In genomic region chr4:93888768-93889167, GRCh38 we compare ENCODE assay signal across 28 cellular contexts.
DNase-seq lines count a peak whose midpoint lies in the region; ATAC-seq, FAIRE-seq and TF ChIP-seq lines count a peak whose summit lies in the region.
"Had no signal": no experiment of that assay in that cellular context is flagged by ENCODE, and none has a peak within 500 bp of the region (broad histone marks: within the 10 kb centered on the region; RNA-seq: fewer than 3 reads in every experiment).

No MANE protein-coding gene starts in this region.

- no peak overlapping the region for H3K27ac ChIP-seq in pancreas
- H3K27ac ChIP-seq in transverse colon: peak overlapping the region in 3 of 4 donors; percentile 4 to 43 (median 24)
- H3K27ac ChIP-seq: 22Rv1, A549, BLaER1 had no signal

- no peak for DNase-seq in left colon
- DNase-seq in pancreas: no peak
- no peak for DNase-seq in transverse colon
- DNase-seq in posterior vena cava (ENCODE audit: low spot score): no peak
- DNase-seq in type B pancreatic cell (ENCODE audit: extremely low spot score, unreplicated experiment): no peak
- DNase-seq: AML-193; BE2C; C1 segment of cervical spinal cord; CD4-positive, alpha-beta memory T cell; CD4-positive, CD25-positive, alpha-beta regulatory T cell; CD8-positive, alpha-beta memory T cell; COR-L47; DMS 273 treated with DMSO at 0.1 percent for 48 hours; DMS153; DMS53; DMS79; DND-41; EL; GDM1 had no signal

- TF ChIP-seq CTCF in pancreas (IDR thresholded peaks at IDR 0.05) (no peak), transverse colon (IDR thresholded peaks at IDR 0.05) (no peak), type B pancreatic cell (conservative IDR thresholded peaks at IDR 0.05) (no peak)

- H3K4me3 Mint-ChIP-seq in type B pancreatic cell: no peak overlapping the region
- H3K4me3 Mint-ChIP-seq: CD14-positive monocyte; CD4-positive, alpha-beta memory T cell; CD4-positive, CD25-positive, alpha-beta regulatory T cell; CD8-positive, alpha-beta memory T cell had no signal

- FAIRE-seq in colon (lab: Jason Lieb, UNC) (peak; percentile 71), pancreas (lab: Jason Lieb, UNC) (peak; percentile 39)
- FAIRE-seq: A549, GM12878, GM12892, GM18507 had no signal

- no peaks in the 10 kb centered on the region for H3K27me3 Mint-ChIP-seq in type B pancreatic cell
- H3K27me3 Mint-ChIP-seq: CD4-positive, alpha-beta memory T cell; CD4-positive, CD25-positive, alpha-beta regulatory T cell; CD8-positive, alpha-beta memory T cell had no signal

- H3K4me3 ChIP-seq in pancreas (no peak overlapping the region), transverse colon (no peak overlapping the region)
- H3K4me3 ChIP-seq: A549, BLaER1, GM12878 had no signal

- no peaks in the 10 kb centered on the region for H3K36me3 Mint-ChIP-seq in type B pancreatic cell
- H3K36me3 Mint-ChIP-seq: CD14-positive monocyte; CD4-positive, alpha-beta memory T cell; CD4-positive, CD25-positive, alpha-beta regulatory T cell; CD8-positive, alpha-beta memory T cell had no signal

- H3K9me3 ChIP-seq in pancreas (no peaks in the 10 kb centered on the region), transverse colon (no peaks in the 10 kb centered on the region)
- H3K9me3 ChIP-seq: A549, BE2C, BLaER1 had no signal

- H3K27me3 ChIP-seq in pancreas (no peaks in the 10 kb centered on the region), transverse colon (no peaks in the 10 kb centered on the region)
- H3K27me3 ChIP-seq: BE2C, BLaER1 had no signal

- no peaks in the 10 kb centered on the region for H3K9me3 Mint-ChIP-seq in type B pancreatic cell
- H3K9me3 Mint-ChIP-seq: CD14-positive monocyte; CD4-positive, alpha-beta memory T cell had no signal

- intact Hi-C loops in left colon (cut with DNase I, micrococcal nuclease) (no loop called here), pancreas (cut with DNase I) (no loop called here), transverse colon (cut with DNase I; ENCODE audit: low total_unique reads) (no loop called here), posterior vena cava (cut with DNase I) (no loop called here)

- no peaks in the 10 kb centered on the region for H3K4me1 Mint-ChIP-seq in type B pancreatic cell (ENCODE audit: unreplicated experiment)
- H3K4me1 Mint-ChIP-seq: CD14-positive monocyte; CD4-positive, alpha-beta memory T cell; CD4-positive, CD25-positive, alpha-beta regulatory T cell; CD8-positive, alpha-beta memory T cell had no signal

- H3K36me3 ChIP-seq in pancreas (no peaks in the 10 kb centered on the region), transverse colon (no peaks in the 10 kb centered on the region)
- H3K36me3 ChIP-seq: BE2C, BLaER1 had no signal

- no peak for TF ChIP-seq EP300 in transverse colon (IDR thresholded peaks at IDR 0.05; ENCODE audit: low read depth)

- ATAC-seq in left colon (peak; percentile 70), pancreas (no peak), HG02571 (IDR thresholded peaks at IDR 0.05; ENCODE audit: unreplicated experiment) (no peak)
- ATAC-seq: A549, GM12878 had no signal

- in situ Hi-C loops in transverse colon (cut with MboI; ENCODE audit: low pct_ligation_motif_present in 1 of 4, low pct_unique_long_range_greater_than_20kb in 1 of 4, low sequenced_read_pairs in 3 of 4): no loop called here

- H3K4me1 ChIP-seq in pancreas (no peaks in the 10 kb centered on the region), transverse colon (peaks cover 0 to 11% (median 3%) of the 10 kb centered on the region in 4 donors)
- H3K4me1 ChIP-seq: A549, BE2C, BLaER1 had no signal

- no peak overlapping the region for H3K27ac Mint-ChIP-seq in type B pancreatic cell
- H3K27ac Mint-ChIP-seq: CD14-positive monocyte; CD4-positive, alpha-beta memory T cell; CD4-positive, CD25-positive, alpha-beta regulatory T cell; CD8-positive, alpha-beta memory T cell had no signal

- TF ChIP-seq POLR2A in transverse colon (IDR thresholded peaks at IDR 0.05): no peak

Comparison
In these comparisons a context has a peak if more than half of its experiments do, and no peak if none do; other contexts are left out.
1. H3K27ac ChIP-seq: peak in transverse colon (3 of 4); none in pancreas (0 of 4).